ENCODE assay signal across 18 cellular contexts in genomic region chr19:57088125-57088524, GRCh38. TPM values are rescaled to one million over a fixed set of nuclear protein-coding genes. Genes with fewer than 3 reads are reported as not detected.
DNase-seq lines count a peak whose midpoint lies in the region; FAIRE-seq and TF ChIP-seq lines count a peak whose summit lies in the region.
"Had no signal": no experiment of that assay in that cellular context is flagged by ENCODE, and none has a peak within 500 bp of the region (broad histone marks: within the 10 kb centered on the region; RNA-seq: fewer than 3 reads in every experiment).

No MANE protein-coding gene starts in this region.

- no peaks in the 10 kb centered on the region for H3K9me3 ChIP-seq in effector memory CD4-positive, alpha-beta T cell (ENCODE audit: control insufficient read depth, low read length)

- no peak overlapping the region for H3K4me3 ChIP-seq in effector memory CD4-positive, alpha-beta T cell (ENCODE audit: insufficient read depth, low read depth, low read length, poor library complexity, severe bottlenecking)
- H3K4me3 ChIP-seq: BLaER1 treated with 17β-estradiol and CSF1 and Interleukin-3, amounts not matched to agents 10 nM and 100 nM; GM12878; GM23248 had no signal

- peaks cover 26% of the 10 kb centered on the region for H3K9me3 Mint-ChIP-seq in endothelial cell (ENCODE audit: unreplicated experiment)

- H3K27ac ChIP-seq in effector memory CD4-positive, alpha-beta T cell (ENCODE audit: insufficient read depth, low read length, poor library complexity, severe bottlenecking) = no peak overlapping the region
- H3K27ac ChIP-seq: BLaER1 treated with 17β-estradiol and CSF1 and Interleukin-3, amounts not matched to agents 10 nM and 100 nM; GM23248; HL-60 had no signal

- H3K4me1 ChIP-seq in effector memory CD4-positive, alpha-beta T cell (ENCODE audit: control insufficient read depth, insufficient read depth, low read length, poor library complexity, severe bottlenecking) = no peaks in the 10 kb centered on the region

- H3K27ac Mint-ChIP-seq in endothelial cell (ENCODE audit: unreplicated experiment) = no peak overlapping the region
- H3K27ac Mint-ChIP-seq: CD4-positive, CD25-positive, alpha-beta regulatory T cell had no signal

- intact Hi-C loops in posterior vena cava (cut with DNase I) = no loop called here

- H3K36me3 Mint-ChIP-seq in endothelial cell (ENCODE audit: low read depth, unreplicated experiment) = peaks cover 12% of the 10 kb centered on the region
- H3K36me3 Mint-ChIP-seq: CD4-positive, CD25-positive, alpha-beta regulatory T cell had no signal

- no peaks in the 10 kb centered on the region for H3K36me3 ChIP-seq in effector memory CD4-positive, alpha-beta T cell (ENCODE audit: control insufficient read depth, insufficient read depth, low read length)
- H3K36me3 ChIP-seq: BLaER1 treated with 17β-estradiol and CSF1 and Interleukin-3, amounts not matched to agents 10 nM and 100 nM had no signal

- no peaks in the 10 kb centered on the region for H3K27me3 ChIP-seq in effector memory CD4-positive, alpha-beta T cell (replicated peaks; ENCODE audit: control insufficient read depth, insufficient read depth, low read length, poor library complexity, severe bottlenecking)
- H3K27me3 ChIP-seq: BLaER1 treated with 17β-estradiol and CSF1 and Interleukin-3, amounts not matched to agents 10 nM and 100 nM had no signal

- no peaks in the 10 kb centered on the region for H3K4me1 Mint-ChIP-seq in endothelial cell (ENCODE audit: unreplicated experiment)
- H3K4me1 Mint-ChIP-seq: CD4-positive, CD25-positive, alpha-beta regulatory T cell had no signal

- TF ChIP-seq CTCF in D721Med (IDR thresholded peaks at IDR 0.05; ENCODE audit: insufficient read depth, missing control alignments) = no peak
- no peak for TF ChIP-seq CTCF in endothelial cell (IDR thresholded peaks at IDR 0.05; ENCODE audit: unreplicated experiment)

- FAIRE-seq in D721Med (lab: Jason Lieb, UNC) = no peak
- FAIRE-seq: GM12878, GM18507, H54 had no signal

- H3K4me3 Mint-ChIP-seq in endothelial cell (ENCODE audit: unreplicated experiment) = peak overlapping the region; percentile 33
- H3K4me3 Mint-ChIP-seq: CD4-positive, CD25-positive, alpha-beta regulatory T cell had no signal

- DNase-seq in NCI-H2227 treated with DMSO at 0.1 percent for 48 hours (lab: John Stamatoyannopoulos, UW) (peak; percentile 24), NCI-H2227 (lab: John Stamatoyannopoulos, UW; ENCODE audit: unreplicated experiment) (no peak), D721Med (ENCODE audit: insufficient read length, low spot score) (peak; percentile 57), endothelial cell (ENCODE audit: low spot score) (no peak), posterior vena cava (ENCODE audit: low spot score) (peak; percentile 26), activated T-cell treated with anti-CD3 and anti-CD28 coated beads for 4 hours (no peak)
- DNase-seq in effector memory CD4-positive, alpha-beta T cell = no peak
- DNase-seq: ACHN; Calu3; CD4-positive, CD25-positive, alpha-beta regulatory T cell; DMS53; GM23248 had no signal

- H3K27me3 Mint-ChIP-seq in endothelial cell (ENCODE audit: unreplicated experiment) = peaks cover 12% of the 10 kb centered on the region
- H3K27me3 Mint-ChIP-seq: CD4-positive, CD25-positive, alpha-beta regulatory T cell had no signal

RNA-seq across cellular contexts. Expression of gene USP29, which starts 31.7 kb away (rescaled TPM):
- not detected for total RNA-seq in endothelial cell (ENCODE audit: unreplicated experiment)
- total RNA-seq in posterior vena cava = not detected
- total RNA-seq: A172; Calu3; CD4-positive, CD25-positive, alpha-beta regulatory T cell; GM12878; GM23248 had no signal

RNA-seq across cellular contexts. Expression of gene ZIM3, which starts 56.9 kb away (rescaled TPM):
- not detected for total RNA-seq in endothelial cell (ENCODE audit: unreplicated experiment)
- total RNA-seq in posterior vena cava = not detected
- total RNA-seq: A172; Calu3; CD4-positive, CD25-positive, alpha-beta regulatory T cell; GM12878; GM23248 had no signal

Comparison
In these comparisons a context has a peak if more than half of its experiments do, and no peak if none do; other contexts are left out.
1. DNase-seq: peak in NCI-H2227 treated with DMSO at 0.1 percent for 48 hours (single experiment), D721Med (single experiment) and posterior vena cava (single experiment); none in NCI-H2227 (single experiment), endothelial cell (single experiment), effector memory CD4-positive, alpha-beta T cell (0 of 3) and activated T-cell treated with anti-CD3 and anti-CD28 coated beads for 4 hours (single experiment).